ENCODE assay signal across 24 cellular contexts in the genomic region with DNA sequence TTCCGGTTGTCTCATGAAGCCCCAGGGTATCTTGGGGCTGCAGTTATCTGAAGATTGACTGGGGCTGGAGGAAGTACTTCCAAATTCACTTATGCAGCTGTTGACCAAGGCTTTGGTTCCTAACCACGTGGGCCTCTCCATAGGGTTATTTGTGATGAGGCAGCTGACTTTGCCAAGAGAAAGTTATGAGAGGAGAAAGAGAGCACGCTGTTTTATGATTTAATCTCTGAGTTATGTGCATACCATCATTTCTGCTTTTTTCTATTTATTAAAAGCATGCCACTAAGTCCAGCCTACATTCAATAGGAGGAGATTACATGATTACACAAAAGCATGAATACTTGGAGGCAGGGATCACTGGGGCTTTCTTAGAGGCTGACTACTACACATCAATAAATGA.
DNase-seq lines count a peak whose midpoint lies in the region; ATAC-seq and TF ChIP-seq lines count a peak whose summit lies in the region.
"Had no signal": no experiment of that assay in that cellular context is flagged by ENCODE, and none has a peak within 500 bp of the region (broad histone marks: within the 10 kb centered on the region; RNA-seq: fewer than 3 reads in every experiment).

No MANE protein-coding gene starts in this region.

- no peaks in the 10 kb centered on the region for H3K27me3 Mint-ChIP-seq in chondrocyte (ENCODE audit: low read depth)
- H3K27me3 Mint-ChIP-seq: natural killer cell treated with Interleukin-12 subunit alpha and Interleukin-12 subunit beta and Interleukin-15 and Interleukin-18, amount 100 ng/mL, for 72 hours had no signal

- H3K9me3 ChIP-seq in body of pancreas: no peaks in the 10 kb centered on the region
- H3K9me3 ChIP-seq: colonic mucosa, thyroid gland had no signal

- peaks cover 32% of the 10 kb centered on the region for H3K4me1 Mint-ChIP-seq in chondrocyte (ENCODE audit: low read depth)
- H3K4me1 Mint-ChIP-seq: activated naive CD4-positive, alpha-beta T cell treated with anti-CD3 and anti-CD28 coated beads, Interleukin-2, amount 50 U/mL, for 24 hours; CD4-positive, alpha-beta memory T cell had no signal

- H3K9me3 Mint-ChIP-seq in chondrocyte (ENCODE audit: low read depth): peaks cover 10% of the 10 kb centered on the region
- H3K9me3 Mint-ChIP-seq: activated naive CD4-positive, alpha-beta T cell treated with anti-CD3 and anti-CD28 coated beads, Interleukin-2, amount 50 U/mL, for 24 hours; activated T-cell treated with anti-CD3 and anti-CD28 coated beads, Interleukin-2, amount 50 U/mL, for 72 hours; natural killer cell treated with Interleukin-12 subunit alpha and Interleukin-12 subunit beta and Interleukin-15 and Interleukin-18, amount 100 ng/mL, for 72 hours had no signal

- TF ChIP-seq CTCF in AG10803 (conservative IDR thresholded peaks at IDR 0.05; ENCODE audit: low read length) (no peak), chondrocyte (IDR thresholded peaks at IDR 0.05) (no peak), body of pancreas (IDR thresholded peaks at IDR 0.05) (no peak), dorsolateral prefrontal cortex (IDR thresholded peaks at IDR 0.05 in 54 of 56, conservative IDR thresholded peaks at IDR 0.05 in 2 of 56; ENCODE audit: low read depth in 1 of 56, partially characterized antibody in 56 of 56) (no peak)

- H3K4me3 Mint-ChIP-seq in chondrocyte (ENCODE audit: unreplicated experiment): no peak overlapping the region
- H3K4me3 Mint-ChIP-seq: activated naive CD4-positive, alpha-beta T cell treated with anti-CD3 and anti-CD28 coated beads, Interleukin-2, amount 50 U/mL, for 24 hours; activated T-cell treated with anti-CD3 and anti-CD28 coated beads, Interleukin-2, amount 50 U/mL, for 72 hours; CD4-positive, alpha-beta memory T cell; natural killer cell treated with Interleukin-12 subunit alpha and Interleukin-12 subunit beta and Interleukin-15 and Interleukin-18, amount 100 ng/mL, for 72 hours had no signal

- H3K27ac ChIP-seq in body of pancreas (no peak overlapping the region), dorsolateral prefrontal cortex (no peak overlapping the region)
- H3K27ac ChIP-seq: colonic mucosa, parathyroid adenoma, thyroid gland had no signal

- no peak for TF ChIP-seq POLR2A in body of pancreas (IDR thresholded peaks at IDR 0.05)

- 45 to 49% methylated on average over 3 of the region's 3 CpGs for whole genome bisulfite sequencing in body of pancreas, 2 donors

- no peaks in the 10 kb centered on the region for H3K36me3 Mint-ChIP-seq in chondrocyte (ENCODE audit: low read depth)
- H3K36me3 Mint-ChIP-seq: activated naive CD4-positive, alpha-beta T cell treated with anti-CD3 and anti-CD28 coated beads, Interleukin-2, amount 50 U/mL, for 24 hours; CD4-positive, alpha-beta memory T cell; natural killer cell treated with Interleukin-12 subunit alpha and Interleukin-12 subunit beta and Interleukin-15 and Interleukin-18, amount 100 ng/mL, for 72 hours had no signal

- H3K4me3 ChIP-seq in AG10803 (ENCODE audit: low read length): no peak overlapping the region
- no peak overlapping the region for H3K4me3 ChIP-seq in body of pancreas
- H3K4me3 ChIP-seq in dorsolateral prefrontal cortex: no peak overlapping the region
- H3K4me3 ChIP-seq: colonic mucosa, thyroid gland had no signal

- H3K36me3 ChIP-seq in body of pancreas (replicated peaks in 1 of 2; ENCODE audit: insufficient read depth in 1 of 2, low read depth in 2 of 2): no peaks in the 10 kb centered on the region
- H3K36me3 ChIP-seq: colonic mucosa, thyroid gland had no signal

- no peaks in the 10 kb centered on the region for H3K4me1 ChIP-seq in body of pancreas
- H3K4me1 ChIP-seq: colonic mucosa, parathyroid adenoma, thyroid gland had no signal

- H3K27me3 ChIP-seq in body of pancreas: no peaks in the 10 kb centered on the region
- H3K27me3 ChIP-seq in dorsolateral prefrontal cortex: no peaks in the 10 kb centered on the region
- H3K27me3 ChIP-seq: colonic mucosa, thyroid gland had no signal

- intact Hi-C loops in body of pancreas (cut with DNase I): no loop called here
- intact Hi-C loops in dorsolateral prefrontal cortex (cut with DNase I): no loop called here

- DNase-seq in AG10803 (ENCODE audit: low read depth): peak; percentile 3
- DNase-seq in LHCN-M2 (ENCODE audit: low read depth): peak; percentile 15
- no peak for DNase-seq in chondrocyte (ENCODE audit: low spot score)
- peak; percentile 2 for DNase-seq in hepatic stellate cell (ENCODE audit: low spot score)
- DNase-seq in SIG-M5 (lab: John Stamatoyannopoulos, UW): no peak
- no peak for DNase-seq in iPS-NIHi11 (ENCODE audit: low spot score)
- no peak for DNase-seq in body of pancreas
- DNase-seq in dorsolateral prefrontal cortex: no peak
- DNase-seq: activated CD4-positive, alpha-beta T cell treated with anti-CD3 and anti-CD28 coated beads for 1 hour; activated T-cell treated with anti-CD3 and anti-CD28 coated beads, Interleukin-2, amount 50 U/mL, for 72 hours; CD4-positive, alpha-beta memory T cell; colonic mucosa; DMS53; left colon; mesendoderm; NCI-H1417; NCI-H2107; NCI-H510A treated with DMSO at 0.1 percent for 48 hours; stimulated activated CD4-positive, alpha-beta T cell treated with anti-CD3 and anti-CD28 coated beads, Interleukin-2, amount 100 ng/mL, for 24 hours; stimulated activated naive CD4-positive, alpha-beta T cell; thyroid gland had no signal

- peak overlapping the region; percentile 58 for H3K27ac Mint-ChIP-seq in chondrocyte (ENCODE audit: unreplicated experiment)
- H3K27ac Mint-ChIP-seq: activated naive CD4-positive, alpha-beta T cell treated with anti-CD3 and anti-CD28 coated beads, Interleukin-2, amount 50 U/mL, for 24 hours; activated T-cell treated with anti-CD3 and anti-CD28 coated beads, Interleukin-2, amount 50 U/mL, for 72 hours; CD4-positive, alpha-beta memory T cell; natural killer cell treated with Interleukin-12 subunit alpha and Interleukin-12 subunit beta and Interleukin-15 and Interleukin-18, amount 100 ng/mL, for 72 hours had no signal

- ATAC-seq in body of pancreas: no peak
- ATAC-seq: activated T-cell treated with anti-CD3 and anti-CD28 coated beads, Interleukin-2, amount 50 U/mL, for 72 hours; left colon; natural killer cell treated with Interleukin-12 subunit alpha and Interleukin-12 subunit beta and Interleukin-15 and Interleukin-18, amount 100 ng/mL, for 72 hours had no signal

Comparison
In these comparisons a context has a peak if more than half of its experiments do, and no peak if none do; other contexts are left out.
1. DNase-seq: peak in AG10803 (single experiment), LHCN-M2 (single experiment) and hepatic stellate cell (single experiment); none in chondrocyte (single experiment), SIG-M5 (single experiment), iPS-NIHi11 (single experiment), body of pancreas (0 of 4) and dorsolateral prefrontal cortex (0 of 10).